27 cellular contexts compared by ENCODE assay signal in the genomic region with DNA sequence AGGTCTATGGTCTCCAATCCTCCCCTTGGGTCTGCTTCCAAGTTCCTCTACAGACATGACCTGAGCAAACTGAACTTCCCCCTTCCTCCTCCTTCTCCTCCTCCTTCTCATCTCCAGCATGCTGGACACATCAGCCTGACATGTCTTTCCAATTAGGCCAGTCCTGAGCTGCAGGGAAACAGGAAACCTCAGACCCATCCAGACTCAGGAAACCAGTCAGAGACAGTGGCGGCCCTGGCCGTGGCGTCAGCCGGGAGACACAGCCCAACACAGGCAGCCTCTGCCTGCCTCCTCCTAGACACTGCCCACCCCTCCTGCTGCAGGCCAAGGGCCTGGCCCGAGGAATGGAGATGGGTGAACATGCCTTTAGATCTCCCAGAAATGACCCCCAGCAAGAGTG.
"Had no signal": no experiment of that assay in that cellular context is flagged by ENCODE, and none has a peak within 500 bp of the region (broad histone marks: within the 10 kb centered on the region; RNA-seq: fewer than 3 reads in every experiment).

No MANE protein-coding gene starts in this region.

- H3K27me3 Mint-ChIP-seq: naive thymus-derived CD4-positive, alpha-beta T cell had no signal

- DNase-seq: cortex of kidney; effector memory CD8-positive, alpha-beta T cell; erythroblast; esophagus squamous epithelium; hypothalamus; left lung; mesendoderm; midbrain; naive thymus-derived CD4-positive, alpha-beta T cell; nucleus accumbens; psoas muscle; right cardiac atrium; sigmoid colon; stimulated activated CD4-positive, alpha-beta T cell treated with anti-CD3 and anti-CD28 coated beads, Interleukin-2, amount 100 ng/mL, for 24 hours; stimulated activated CD4-positive, alpha-beta T cell treated with anti-CD3 and anti-CD28 coated beads, Interleukin-4, amount 100 ng/mL, for 24 hours; stimulated activated naive CD4-positive, alpha-beta T cell treated with Interleukin-2 at 50 U/mL for 16 hours; stomach; testis; tibial artery had no signal

- H2AFZ ChIP-seq: neural progenitor cell had no signal

- ATAC-seq: effector memory CD8-positive, alpha-beta T cell; left lung; naive thymus-derived CD4-positive, alpha-beta T cell; psoas muscle; right cardiac atrium; stimulated activated effector memory CD8-positive, alpha-beta T cell treated with anti-CD3 and anti-CD28 coated beads, Interleukin-12 subunit alpha, Interleukin-12 subunit beta, amount 100 ng/mL, for 72 hours had no signal

- H3K4me1 ChIP-seq: esophagus squamous epithelium, left lung, neural progenitor cell, psoas muscle, testis, tibial artery, upper lobe of left lung had no signal

- H3K27ac Mint-ChIP-seq: effector memory CD8-positive, alpha-beta T cell; nephron; neural progenitor cell; stimulated activated effector memory CD8-positive, alpha-beta T cell treated with anti-CD3 and anti-CD28 coated beads, Interleukin-12 subunit alpha, Interleukin-12 subunit beta, amount 100 ng/mL, for 72 hours had no signal

- H3K9me3 Mint-ChIP-seq: effector memory CD8-positive, alpha-beta T cell; naive thymus-derived CD4-positive, alpha-beta T cell; nephron; neural progenitor cell; stimulated activated effector memory CD8-positive, alpha-beta T cell treated with anti-CD3 and anti-CD28 coated beads, Interleukin-12 subunit alpha, Interleukin-12 subunit beta, amount 100 ng/mL, for 72 hours had no signal

- H3K27ac ChIP-seq: esophagus squamous epithelium, left lung, neural progenitor cell, psoas muscle, sigmoid colon, stomach, testis, tibial artery, upper lobe of left lung had no signal

- H3K36me3 ChIP-seq: esophagus squamous epithelium, left lung, neural progenitor cell, sigmoid colon, stomach, tibial artery, upper lobe of left lung had no signal

- H3K4me3 Mint-ChIP-seq: effector memory CD8-positive, alpha-beta T cell; naive thymus-derived CD4-positive, alpha-beta T cell; nephron; neural progenitor cell; stimulated activated effector memory CD8-positive, alpha-beta T cell treated with anti-CD3 and anti-CD28 coated beads, Interleukin-12 subunit alpha, Interleukin-12 subunit beta, amount 100 ng/mL, for 72 hours had no signal

- H3K4me2 ChIP-seq: neural progenitor cell had no signal

- H3K9me3 ChIP-seq: esophagus squamous epithelium, left lung, psoas muscle, sigmoid colon, stomach, testis, tibial artery, upper lobe of left lung had no signal

- H3K27me3 ChIP-seq: neural progenitor cell, sigmoid colon, stomach, testis, tibial artery, upper lobe of left lung had no signal

- H3K9ac ChIP-seq: neural progenitor cell had no signal

- H3K4me3 ChIP-seq: esophagus squamous epithelium, left lung, neural progenitor cell, psoas muscle, sigmoid colon, stomach, testis, tibial artery, upper lobe of left lung had no signal

- H3K36me3 Mint-ChIP-seq: naive thymus-derived CD4-positive, alpha-beta T cell; neural progenitor cell; stimulated activated effector memory CD8-positive, alpha-beta T cell treated with anti-CD3 and anti-CD28 coated beads, Interleukin-12 subunit alpha, Interleukin-12 subunit beta, amount 100 ng/mL, for 72 hours had no signal

- H3K4me1 Mint-ChIP-seq: nephron; stimulated activated effector memory CD8-positive, alpha-beta T cell treated with anti-CD3 and anti-CD28 coated beads, Interleukin-12 subunit alpha, Interleukin-12 subunit beta, amount 100 ng/mL, for 72 hours had no signal

- FAIRE-seq: endometrium, frontal cortex, keratinocyte, urothelium cell line had no signal
